16 cellular contexts compared by ENCODE assay signal in genomic region chr3:57682284-57682683, GRCh38. TPM values are rescaled to one million over a fixed set of nuclear protein-coding genes. Genes with fewer than 3 reads are reported as not detected.
DNase-seq lines count a peak whose midpoint lies in the region; ATAC-seq and TF ChIP-seq lines count a peak whose summit lies in the region.
"Had no signal": no experiment of that assay in that cellular context is flagged by ENCODE, and none has a peak within 500 bp of the region (broad histone marks: within the 10 kb centered on the region; RNA-seq: fewer than 3 reads in every experiment).

No MANE protein-coding gene starts in this region.

- no peaks in the 10 kb centered on the region for H3K27me3 Mint-ChIP-seq in CD8-positive, alpha-beta T cell (ENCODE audit: low read depth)
- H3K27me3 Mint-ChIP-seq in effector memory CD8-positive, alpha-beta T cell, result no peaks in the 10 kb centered on the region
- H3K27me3 Mint-ChIP-seq in naive thymus-derived CD4-positive, alpha-beta T cell, result no peaks in the 10 kb centered on the region
- no peaks in the 10 kb centered on the region for H3K27me3 Mint-ChIP-seq in activated naive CD4-positive, alpha-beta T cell treated with anti-CD3 and anti-CD28 coated beads, Interleukin-2, amount 10 ng/mL, durations not matched to agents 7 days and 5 days

- DNase-seq in CD8-positive, alpha-beta T cell, result no peak
- DNase-seq in LHCN-M2 (ENCODE audit: low read depth) (peak; percentile 23), NCI-H2107 treated with DMSO at 0.1 percent for 48 hours (lab: John Stamatoyannopoulos, UW; ENCODE audit: unreplicated experiment) (no peak)
- DNase-seq in effector memory CD8-positive, alpha-beta T cell, result no peak
- no peak for DNase-seq in naive thymus-derived CD4-positive, alpha-beta T cell
- no peak for DNase-seq in activated naive CD4-positive, alpha-beta T cell treated with anti-CD3 and anti-CD28 coated beads, Interleukin-2, amount 10 ng/mL, durations not matched to agents 7 days and 5 days
- DNase-seq: activated CD4-positive, alpha-beta T cell treated with anti-CD3 and anti-CD28 coated beads for 4 hours; left ventricle myocardium inferior; NCI-H1092 treated with DMSO at 0.1 percent for 48 hours; stimulated activated naive CD8-positive, alpha-beta T cell treated with anti-CD3 and anti-CD28 coated beads, Interleukin-15, Interleukin-2, amounts not matched to agents 100 U/mL and 50 U/mL, for 24 hours had no signal

- peaks cover 55% of the 10 kb centered on the region for H3K36me3 Mint-ChIP-seq in CD8-positive, alpha-beta T cell
- peaks cover 36% of the 10 kb centered on the region for H3K36me3 Mint-ChIP-seq in effector memory CD8-positive, alpha-beta T cell (ENCODE audit: insufficient read depth)
- peaks cover 6 to 37% (median 31%) of the 10 kb centered on the region in 5 donors for H3K36me3 Mint-ChIP-seq in naive thymus-derived CD4-positive, alpha-beta T cell
- peaks cover 48% of the 10 kb centered on the region for H3K36me3 Mint-ChIP-seq in activated naive CD4-positive, alpha-beta T cell treated with anti-CD3 and anti-CD28 coated beads, Interleukin-2, amount 10 ng/mL, durations not matched to agents 7 days and 5 days

- intact Hi-C loops in CD8-positive, alpha-beta T cell (cut with DNase I, micrococcal nuclease), result no loop called here
- intact Hi-C loops in naive thymus-derived CD4-positive, alpha-beta T cell (cut with micrococcal nuclease), result no loop called here

- no peak overlapping the region for H3K27ac ChIP-seq in CD8-positive, alpha-beta T cell (ENCODE audit: low read depth, low read length)
- no peak overlapping the region for H3K27ac ChIP-seq in naive thymus-derived CD4-positive, alpha-beta T cell (ENCODE audit: low read depth, low read length)
- H3K27ac ChIP-seq: ascending aorta, C4-2B, left ventricle myocardium inferior, skin epidermis, vagina had no signal

- no peaks in the 10 kb centered on the region for H3K9me3 Mint-ChIP-seq in CD8-positive, alpha-beta T cell
- H3K9me3 Mint-ChIP-seq in effector memory CD8-positive, alpha-beta T cell, result no peaks in the 10 kb centered on the region
- H3K9me3 Mint-ChIP-seq in naive thymus-derived CD4-positive, alpha-beta T cell, result peaks cover 0 to 5% (median 0%) of the 10 kb centered on the region in 11 donors
- no peaks in the 10 kb centered on the region for H3K9me3 Mint-ChIP-seq in activated naive CD4-positive, alpha-beta T cell treated with anti-CD3 and anti-CD28 coated beads, Interleukin-2, amount 10 ng/mL, durations not matched to agents 7 days and 5 days

- H3K36me3 ChIP-seq in CD8-positive, alpha-beta T cell (ENCODE audit: insufficient read depth, low read length), result no peaks in the 10 kb centered on the region
- peaks cover 0 to 11% (median 0%) of the 10 kb centered on the region in 3 experiments for H3K36me3 ChIP-seq in naive thymus-derived CD4-positive, alpha-beta T cell (ENCODE audit: control insufficient read depth in 2 of 3, insufficient read depth in 3 of 3, low read length in 3 of 3)

- H3K4me3 Mint-ChIP-seq in CD8-positive, alpha-beta T cell, result peak overlapping the region; percentile 32
- peak overlapping the region; percentile 69 to 71 for H3K4me3 Mint-ChIP-seq in effector memory CD8-positive, alpha-beta T cell
- H3K4me3 Mint-ChIP-seq in naive thymus-derived CD4-positive, alpha-beta T cell, result peak overlapping the region in 7 of 10 donors; percentile 15 to 76 (median 62)
- H3K4me3 Mint-ChIP-seq in activated naive CD4-positive, alpha-beta T cell treated with anti-CD3 and anti-CD28 coated beads, Interleukin-2, amount 10 ng/mL, durations not matched to agents 7 days and 5 days, result no peak overlapping the region

- POLR2A ChIA-PET in CD8-positive, alpha-beta T cell (lab: Charles Lee), result interaction anchor here (1.0 to 2.6 kb wide), 2 partner anchors 11 kb away, joined by 3 to 9 read pairs; partner anchors contain the start of gene DENND6A
- POLR2A ChIA-PET in naive thymus-derived CD4-positive, alpha-beta T cell (lab: Charles Lee), result interaction anchor here (0.6 kb wide), 2 partner anchors 143 to 174 kb away, joined by 3 read pairs; no protein-coding TSS in a partner anchor

- CTCF ChIA-PET in CD8-positive, alpha-beta T cell (lab: Charles Lee), result no interaction called here
- CTCF ChIA-PET in naive thymus-derived CD4-positive, alpha-beta T cell (lab: Charles Lee), result no interaction called here
- CTCF ChIA-PET in activated naive CD4-positive, alpha-beta T cell treated with anti-CD3 and anti-CD28 coated beads, Interleukin-2, amount 10 ng/mL, durations not matched to agents 7 days and 5 days (lab: Charles Lee), result no interaction called here

- no peak overlapping the region for H3K4me3 ChIP-seq in CD8-positive, alpha-beta T cell (ENCODE audit: low read depth, low read length)
- H3K4me3 ChIP-seq in naive thymus-derived CD4-positive, alpha-beta T cell (ENCODE audit: low read length), result no peak overlapping the region
- H3K4me3 ChIP-seq: ascending aorta, left ventricle myocardium inferior, skin epidermis, vagina had no signal

- no peaks in the 10 kb centered on the region for H3K9me3 ChIP-seq in CD8-positive, alpha-beta T cell (ENCODE audit: low read length)
- H3K9me3 ChIP-seq in naive thymus-derived CD4-positive, alpha-beta T cell (ENCODE audit: control insufficient read depth in 2 of 3, low read length in 3 of 3), result no peaks in the 10 kb centered on the region
- H3K9me3 ChIP-seq: ascending aorta, left ventricle myocardium inferior, vagina had no signal

- ATAC-seq in CD8-positive, alpha-beta T cell, result no peak
- ATAC-seq in effector memory CD8-positive, alpha-beta T cell (replicated peaks), result no peak
- no peak for ATAC-seq in naive thymus-derived CD4-positive, alpha-beta T cell
- no peak for ATAC-seq in HG02610 (IDR thresholded peaks at IDR 0.05; ENCODE audit: unreplicated experiment)
- no peak for ATAC-seq in GM21381 (IDR thresholded peaks at IDR 0.05; ENCODE audit: unreplicated experiment)
- ATAC-seq: stimulated activated naive CD8-positive, alpha-beta T cell treated with anti-CD3 and anti-CD28 coated beads, Interleukin-15, Interleukin-2, amounts not matched to agents 100 U/mL and 50 U/mL, for 24 hours had no signal

- no peak overlapping the region for H3K27ac Mint-ChIP-seq in CD8-positive, alpha-beta T cell
- peak overlapping the region; percentile 44 to 80 for H3K27ac Mint-ChIP-seq in effector memory CD8-positive, alpha-beta T cell
- peak overlapping the region in 4 of 9 donors; percentile 1 to 42 (median 40) for H3K27ac Mint-ChIP-seq in naive thymus-derived CD4-positive, alpha-beta T cell
- no peak overlapping the region for H3K27ac Mint-ChIP-seq in activated naive CD4-positive, alpha-beta T cell treated with anti-CD3 and anti-CD28 coated beads, Interleukin-2, amount 10 ng/mL, durations not matched to agents 7 days and 5 days

- H3K27me3 ChIP-seq in CD8-positive, alpha-beta T cell (ENCODE audit: insufficient read depth, low read length), result no peaks in the 10 kb centered on the region
- H3K27me3 ChIP-seq in naive thymus-derived CD4-positive, alpha-beta T cell (ENCODE audit: control insufficient read depth in 2 of 2, insufficient read depth in 2 of 2, low read length in 2 of 2), result no peaks in the 10 kb centered on the region
- H3K27me3 ChIP-seq: ascending aorta, vagina had no signal

- peaks cover 79% of the 10 kb centered on the region for H3K4me1 Mint-ChIP-seq in CD8-positive, alpha-beta T cell (ENCODE audit: low read depth)
- H3K4me1 Mint-ChIP-seq in effector memory CD8-positive, alpha-beta T cell (ENCODE audit: low read depth in 2 of 2), result peaks cover 38 to 69% of the 10 kb centered on the region in 2 donors
- peaks cover 45 to 84% (median 77%) of the 10 kb centered on the region in 7 donors for H3K4me1 Mint-ChIP-seq in naive thymus-derived CD4-positive, alpha-beta T cell
- peaks cover 51% of the 10 kb centered on the region for H3K4me1 Mint-ChIP-seq in activated naive CD4-positive, alpha-beta T cell treated with anti-CD3 and anti-CD28 coated beads, Interleukin-2, amount 10 ng/mL, durations not matched to agents 7 days and 5 days

- H3K4me1 ChIP-seq in CD8-positive, alpha-beta T cell (ENCODE audit: insufficient read depth, low read length), result peaks cover 56% of the 10 kb centered on the region
- H3K4me1 ChIP-seq in naive thymus-derived CD4-positive, alpha-beta T cell (ENCODE audit: control insufficient read depth in 2 of 2, insufficient read depth in 2 of 2, low read length in 2 of 2), result peaks cover 22 to 24% of the 10 kb centered on the region in 2 donors
- H3K4me1 ChIP-seq: ascending aorta had no signal

- no peak for TF ChIP-seq CTCF in CD8-positive, alpha-beta T cell (IDR thresholded peaks at IDR 0.05)

RNA-seq across cellular contexts. Expression of gene DENND6A, which starts 10.6 kb away (rescaled TPM):
- total RNA-seq in CD8-positive, alpha-beta T cell, result 10 to 100 TPM; 74.6 to 79.3 TPM
- 9.8 and 14.8 TPM in 2 replicates for total RNA-seq in LHCN-M2 (2014; rRNA removed)
- polyA plus RNA-seq in LHCN-M2 (2012), result 4.6 TPM
- total RNA-seq in naive thymus-derived CD4-positive, alpha-beta T cell, result 10 to 100 TPM; 31.3 to 76.6 (median 40.8) TPM
- 10 to 100 TPM; 24.8 to 30.3 TPM for polyA plus RNA-seq in naive thymus-derived CD4-positive, alpha-beta T cell

Comparison
In these comparisons a context has a peak if more than half of its experiments do, and no peak if none do; other contexts are left out.
1. H3K27ac Mint-ChIP-seq: peak in effector memory CD8-positive, alpha-beta T cell (2 of 2); none in CD8-positive, alpha-beta T cell (single experiment) and activated naive CD4-positive, alpha-beta T cell treated with anti-CD3 and anti-CD28 coated beads, Interleukin-2, amount 10 ng/mL, durations not matched to agents 7 days and 5 days (single experiment).